Comparison of ENCODE assay signal across 16 cellular contexts in the genomic region with DNA sequence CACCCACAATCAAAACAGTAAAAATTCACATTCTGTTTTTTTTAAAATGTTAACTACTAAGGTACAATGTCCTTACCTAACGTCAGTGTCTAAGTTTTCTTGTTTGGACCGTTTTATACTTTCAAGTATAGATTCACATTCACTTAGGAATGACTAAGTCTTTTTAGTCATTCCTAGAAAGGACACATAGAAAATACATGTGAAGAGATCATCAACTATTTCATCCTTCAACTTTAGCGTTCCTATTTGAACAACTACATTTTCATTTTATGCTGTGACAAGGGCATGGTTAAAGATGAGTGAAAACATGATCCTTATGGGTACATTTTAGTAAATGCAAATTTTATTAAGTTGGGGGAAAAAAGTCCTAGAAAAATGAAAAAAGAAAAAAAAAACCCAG.
DNase-seq lines count a peak whose midpoint lies in the region; ATAC-seq lines count a peak whose summit lies in the region.
"Had no signal": no experiment of that assay in that cellular context is flagged by ENCODE, and none has a peak within 500 bp of the region (broad histone marks: within the 10 kb centered on the region; RNA-seq: fewer than 3 reads in every experiment).

No MANE protein-coding gene starts in this region.

- ATAC-seq in activated CD4-positive, CD25-positive, alpha-beta regulatory T cell treated with anti-CD3 and anti-CD28 coated beads, Interleukin-2, amount 50 U/mL, for 24 hours = peak; percentile 53 to 84
- ATAC-seq in GM19372 (IDR thresholded peaks at IDR 0.05; ENCODE audit: low read depth, unreplicated experiment) = peak; percentile 41
- peak; percentile 66 for ATAC-seq in HG02884 (IDR thresholded peaks at IDR 0.05; ENCODE audit: unreplicated experiment)
- peak; percentile 71 for ATAC-seq in activated naive CD8-positive, alpha-beta T cell treated with anti-CD3 and anti-CD28 coated beads, Interleukin-2, amount 50 U/mL, for 24 hours
- no peak for ATAC-seq in effector memory CD8-positive, alpha-beta T cell (replicated peaks)

- no peak for DNase-seq in activated CD4-positive, CD25-positive, alpha-beta regulatory T cell (lab: John Stamatoyannopoulos, UW)
- no peak for DNase-seq in activated naive CD8-positive, alpha-beta T cell treated with anti-CD3 and anti-CD28 coated beads, Interleukin-2, amount 50 U/mL, for 24 hours
- DNase-seq in effector memory CD8-positive, alpha-beta T cell = no peak
- no peak for DNase-seq in NCI-H2227 treated with DMSO at 0.1 percent for 48 hours (lab: John Stamatoyannopoulos, UW)
- no peak for DNase-seq in SHP77 (lab: John Stamatoyannopoulos, UW)
- DNase-seq: activated CD4-positive, alpha-beta T cell treated with anti-CD3 and anti-CD28 coated beads, Interleukin-2, amount 50 U/mL, for 4 hours; activated naive CD8-positive, alpha-beta T cell treated with anti-CD3 and anti-CD28 coated beads, Interleukin-2, amount 10 ng/mL, durations not matched to agents 7 days and 5 days; cerebellar nuclear complex; H9; head of caudate nucleus; NCI-H510A treated with DMSO at 0.1 percent for 48 hours; thyroid gland had no signal

- H3K9me3 Mint-ChIP-seq in activated naive CD8-positive, alpha-beta T cell treated with anti-CD3 and anti-CD28 coated beads, Interleukin-2, amount 50 U/mL, for 24 hours = peaks cover 6% of the 10 kb centered on the region
- H3K9me3 Mint-ChIP-seq in effector memory CD8-positive, alpha-beta T cell = peaks cover 2 to 7% of the 10 kb centered on the region in 2 donors
- H3K9me3 Mint-ChIP-seq: H9 had no signal

- H3K4me1 Mint-ChIP-seq in activated naive CD8-positive, alpha-beta T cell treated with anti-CD3 and anti-CD28 coated beads, Interleukin-2, amount 50 U/mL, for 24 hours = peaks cover 47% of the 10 kb centered on the region
- peaks cover 15 to 18% of the 10 kb centered on the region in 2 donors for H3K4me1 Mint-ChIP-seq in effector memory CD8-positive, alpha-beta T cell (ENCODE audit: low read depth in 2 of 2)

- H3K4me3 Mint-ChIP-seq in activated naive CD8-positive, alpha-beta T cell treated with anti-CD3 and anti-CD28 coated beads, Interleukin-2, amount 50 U/mL, for 24 hours = no peak overlapping the region
- H3K4me3 Mint-ChIP-seq in effector memory CD8-positive, alpha-beta T cell = no peak overlapping the region
- H3K4me3 Mint-ChIP-seq: activated naive CD8-positive, alpha-beta T cell treated with anti-CD3 and anti-CD28 coated beads, Interleukin-2, amount 10 ng/mL, durations not matched to agents 7 days and 5 days; H9; T-helper 1 cell treated with Interleukin-12 subunit alpha and Interleukin-12 subunit beta and Interleukin-4 antibody, amounts not matched to agents 30 μg/mL and 1 μg/mL, for 36 hours had no signal

- H3K27ac Mint-ChIP-seq in activated naive CD8-positive, alpha-beta T cell treated with anti-CD3 and anti-CD28 coated beads, Interleukin-2, amount 50 U/mL, for 24 hours = peak overlapping the region; percentile 49
- peak overlapping the region in 1 of 2 donors; percentile 15 for H3K27ac Mint-ChIP-seq in effector memory CD8-positive, alpha-beta T cell
- H3K27ac Mint-ChIP-seq: activated naive CD8-positive, alpha-beta T cell treated with anti-CD3 and anti-CD28 coated beads, Interleukin-2, amount 10 ng/mL, durations not matched to agents 7 days and 5 days; T-helper 1 cell treated with Interleukin-12 subunit alpha and Interleukin-12 subunit beta and Interleukin-4 antibody, amounts not matched to agents 30 μg/mL and 1 μg/mL, for 36 hours had no signal

- no peaks in the 10 kb centered on the region for H3K27me3 Mint-ChIP-seq in activated naive CD8-positive, alpha-beta T cell treated with anti-CD3 and anti-CD28 coated beads, Interleukin-2, amount 50 U/mL, for 24 hours
- no peaks in the 10 kb centered on the region for H3K27me3 Mint-ChIP-seq in effector memory CD8-positive, alpha-beta T cell
- H3K27me3 Mint-ChIP-seq: activated naive CD8-positive, alpha-beta T cell treated with anti-CD3 and anti-CD28 coated beads, Interleukin-2, amount 10 ng/mL, durations not matched to agents 7 days and 5 days had no signal

- peaks cover 57% of the 10 kb centered on the region for H3K36me3 Mint-ChIP-seq in activated naive CD8-positive, alpha-beta T cell treated with anti-CD3 and anti-CD28 coated beads, Interleukin-2, amount 50 U/mL, for 24 hours (ENCODE audit: low read depth)
- H3K36me3 Mint-ChIP-seq in effector memory CD8-positive, alpha-beta T cell (ENCODE audit: insufficient read depth) = no peaks in the 10 kb centered on the region
